Comparison of ENCODE assay signal across 8 cellular contexts in the genomic region with DNA sequence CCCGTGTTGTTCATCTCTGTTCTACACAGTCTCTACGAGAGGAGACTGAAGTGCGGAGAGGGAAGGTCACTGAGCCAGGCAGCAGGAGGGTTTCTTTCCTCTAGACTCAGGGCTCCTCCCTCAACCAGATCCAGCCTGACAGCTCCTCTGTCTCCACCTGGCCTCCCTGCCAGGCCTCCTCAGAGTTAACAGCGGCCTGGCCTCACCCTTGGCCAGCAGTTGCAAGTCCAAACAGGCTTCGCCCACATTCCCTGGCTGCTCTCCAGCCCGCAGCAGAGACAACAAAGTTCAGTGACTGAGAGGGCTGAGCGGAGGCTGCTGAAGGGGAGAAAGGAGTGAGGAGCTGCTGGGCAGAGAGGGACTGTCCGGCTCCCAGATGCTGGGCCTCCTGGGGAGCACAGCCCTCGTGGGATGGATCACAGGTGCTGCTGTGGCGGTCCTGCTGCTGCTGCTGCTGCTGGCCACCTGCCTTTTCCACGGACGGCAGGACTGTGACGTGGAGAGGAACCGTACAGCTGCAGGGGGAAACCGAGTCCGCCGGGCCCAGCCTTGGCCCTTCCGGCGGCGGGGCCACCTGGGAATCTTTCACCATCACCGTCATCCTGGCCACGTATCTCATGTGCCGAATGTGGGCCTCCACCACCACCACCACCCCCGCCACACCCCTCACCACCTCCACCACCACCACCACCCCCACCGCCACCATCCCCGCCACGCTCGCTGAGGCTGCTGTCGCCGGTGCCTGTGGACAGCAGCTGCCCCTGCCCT. TPM values are rescaled to one million over a fixed set of nuclear protein-coding genes. Genes with fewer than 3 reads are reported as not detected.
DNase-seq lines count a peak whose midpoint lies in the region; ATAC-seq and TF ChIP-seq lines count a peak whose summit lies in the region.

Gene HRCT1, plus strand, starts transcription at position 291 of the 768 bp plus-strand sequence. Its CDS starts 86 bp downstream, at position 377.

- ATAC-seq in HG03095 (IDR thresholded peaks at IDR 0.05; ENCODE audit: unreplicated experiment) (no peak), HG03135 (IDR thresholded peaks at IDR 0.05; ENCODE audit: unreplicated experiment) (no peak)

- TF ChIP-seq EP300 in Ishikawa (IDR thresholded peaks at IDR 0.05; ENCODE audit: borderline replicate concordance), result peak; percentile 83

- peak within 1 kb of the TSS; percentile 94 to 98 (median 95) for H3K27ac Mint-ChIP-seq in brain

- H3K36me3 ChIP-seq in A673 (ENCODE audit: insufficient read depth, low read length, poor library complexity, severe bottlenecking) (no peaks in the 10 kb centered on the region), kidney epithelial cell (ENCODE audit: control insufficient read depth, insufficient read depth, low read length) (no peaks in the 10 kb centered on the region), subcutaneous abdominal adipose tissue (ENCODE audit: control insufficient read depth in 5 of 5, insufficient read depth in 5 of 5, low read length in 5 of 5) (no peaks in the 10 kb centered on the region)

- TF ChIP-seq CTCF in A673 (conservative IDR thresholded peaks at IDR 0.05; ENCODE audit: low read depth, low read length) (no peak), brain (conservative IDR thresholded peaks at IDR 0.05) (no peak), kidney epithelial cell (IDR thresholded peaks at IDR 0.05; ENCODE audit: insufficient read depth, low read length, poor library complexity, severe bottlenecking) (no peak)

- H3K27me3 ChIP-seq in A673 (replicated peaks; ENCODE audit: insufficient read depth, low read depth, low read length, poor library complexity), result no peaks in the 10 kb centered on the region
- H3K27me3 ChIP-seq in kidney epithelial cell (ENCODE audit: control insufficient read depth, insufficient read depth, low read length), result no peaks in the 10 kb centered on the region
- H3K27me3 ChIP-seq in subcutaneous abdominal adipose tissue (ENCODE audit: control insufficient read depth in 5 of 5, insufficient read depth in 4 of 5, low read length in 5 of 5), result peaks cover 0 to 3% (median 0%) of the 10 kb centered on the region in 5 donors

- peaks cover 42% of the 10 kb centered on the region for H3K4me1 ChIP-seq in A673 (ENCODE audit: insufficient read depth, low read length, poor library complexity, severe bottlenecking)
- peaks cover 41 to 79% (median 75%) of the 10 kb centered on the region in 5 donors for H3K4me1 ChIP-seq in subcutaneous abdominal adipose tissue (ENCODE audit: control insufficient read depth in 5 of 5, insufficient read depth in 5 of 5, low read length in 5 of 5)

- H3K36me3 Mint-ChIP-seq in brain, result no peaks in the 10 kb centered on the region

- intact Hi-C loops in A673 (cut with micrococcal nuclease; ENCODE audit: unreplicated experiment), result no loop called here

- H3K4me3 ChIP-seq in A673 (ENCODE audit: low read depth, low read length, poor library complexity, severe bottlenecking), result no peak within 1 kb of the TSS
- no peak within 1 kb of the TSS for H3K4me3 ChIP-seq in kidney epithelial cell (ENCODE audit: low read depth, low read length)
- H3K4me3 ChIP-seq in subcutaneous abdominal adipose tissue (ENCODE audit: low read depth in 1 of 5, low read length in 5 of 5), result peak within 1 kb of the TSS; percentile 64 to 77 (median 70)

- no peaks in the 10 kb centered on the region for H3K9me3 Mint-ChIP-seq in brain

- TF ChIP-seq RAD21 in Ishikawa (IDR thresholded peaks at IDR 0.05; ENCODE audit: low read depth), result peak; percentile 14; the same call in 1 of the 2 replicates

- H3K4me1 Mint-ChIP-seq in brain, result peaks cover 60% of the 10 kb centered on the region

- H3K4me3 Mint-ChIP-seq in brain, result peak within 1 kb of the TSS in 2 of 5 experiments; percentile 56

- CTCF ChIA-PET in A673 (lab: Charles Lee), result interaction anchor here (0.7 to 0.8 kb wide), 2 partner anchors 24 to 39 kb away, joined by 3 to 4 read pairs; no protein-coding TSS in a partner anchor

- POLR2A ChIA-PET in A673 (lab: Charles Lee; ENCODE audit: low non-redundant PET), result no interaction called here

- peaks cover 8% of the 10 kb centered on the region for H3K27me3 Mint-ChIP-seq in brain

- no TSS peak for BruUV-seq in A673 (replicated peaks; lab: Mats Ljungman, UMichigan)

- peak within 1 kb of the TSS; percentile 73 to 95 (median 77) for H3K9ac ChIP-seq in subcutaneous abdominal adipose tissue (ENCODE audit: low read length in 5 of 5)

- no peaks in the 10 kb centered on the region for H3K9me3 ChIP-seq in A673 (ENCODE audit: low read depth, low read length, poor library complexity, severe bottlenecking)
- no peaks in the 10 kb centered on the region for H3K9me3 ChIP-seq in subcutaneous abdominal adipose tissue (ENCODE audit: control insufficient read depth in 5 of 5, low read length in 5 of 5)

- peak; percentile 32 for DNase-seq in A673 (ENCODE audit: low spot score)
- DNase-seq in kidney epithelial cell (ENCODE audit: low read depth), result peak; percentile 80
- no peak for DNase-seq in activated CD4-positive, alpha-beta T cell treated with anti-CD3 and anti-CD28 coated beads for 48 hours

- H3K27ac ChIP-seq in A673 (ENCODE audit: low read depth, low read length, poor library complexity, severe bottlenecking), result peak within 1 kb of the TSS; percentile 77
- peak within 1 kb of the TSS; percentile 99 for H3K27ac ChIP-seq in subcutaneous abdominal adipose tissue (ENCODE audit: low read depth, low read length)

TF ChIP-seq in Ishikawa, 13 proteins besides CTCF, POLR2A, EP300 and RAD21:
- TF ChIP-seq NFIC (IDR thresholded peaks at IDR 0.05) (peak; percentile 97), REST (IDR thresholded peaks at IDR 0.05; ENCODE audit: low read depth) (no peak), ZBTB7A (IDR thresholded peaks at IDR 0.05; ENCODE audit: low read depth) (no peak), CREB1 (IDR thresholded peaks at IDR 0.05; ENCODE audit: low read depth) (no peak), FOXM1 (IDR thresholded peaks at IDR 0.05; ENCODE audit: borderline replicate concordance, low read depth) (peak; percentile 61; the same call in 1 of the 2 replicates), TEAD4 (IDR thresholded peaks at IDR 0.05) (peak; percentile 96), TAF1 (IDR thresholded peaks at IDR 0.05; ENCODE audit: low read depth) (no peak), CEBPB (IDR thresholded peaks at IDR 0.05) (no peak), YY1 (IDR thresholded peaks at IDR 0.05; ENCODE audit: low read depth) (0 out of 2 replicates have a peak, but pooled peaks have one; percentile 11), EGR1 (IDR thresholded peaks at IDR 0.05) (no peak), USF1 (IDR thresholded peaks at IDR 0.05) (no peak; the same call in 1 of the 2 replicates), TCF12 (IDR thresholded peaks at IDR 0.05; ENCODE audit: low read depth) (peak; percentile 88)
- TF ChIP-seq, protein P1, sequence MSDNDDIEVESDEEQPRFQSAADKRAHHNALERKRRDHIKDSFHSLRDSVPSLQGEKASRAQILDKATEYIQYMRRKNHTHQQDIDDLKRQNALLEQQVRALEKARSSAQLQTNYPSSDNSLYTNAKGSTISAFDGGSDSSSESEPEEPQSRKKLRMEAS (IDR thresholded peaks at IDR 0.05), result peak; percentile 80

RNA-seq across cellular contexts. Expression of gene HRCT1, which starts in this region (rescaled TPM):
- total RNA-seq in A673 (2021) (0.33 TPM in 1 of 2 replicates, not detected in the other), kidney epithelial cell (0.58 TPM in 1 of 2 replicates, not detected in the other)
- 4.0 TPM for polyA plus RNA-seq in brain (ENCODE audit: insufficient read depth, low read depth, low replicate concordance)

Comparison
In these comparisons a context has a peak if more than half of its experiments do, and no peak if none do; other contexts are left out.
1. Peak in DNase-seq and H3K27ac ChIP-seq in A673; RNA of the gene not detected or under 1 TPM.
2. Peak in DNase-seq in kidney epithelial cell; RNA of the gene not detected or under 1 TPM.
3. H3K4me3 ChIP-seq: peak in subcutaneous abdominal adipose tissue (5 of 5); none in A673 (single experiment) and kidney epithelial cell (single experiment).